8 cellular contexts compared by ENCODE assay signal in the genomic region with DNA sequence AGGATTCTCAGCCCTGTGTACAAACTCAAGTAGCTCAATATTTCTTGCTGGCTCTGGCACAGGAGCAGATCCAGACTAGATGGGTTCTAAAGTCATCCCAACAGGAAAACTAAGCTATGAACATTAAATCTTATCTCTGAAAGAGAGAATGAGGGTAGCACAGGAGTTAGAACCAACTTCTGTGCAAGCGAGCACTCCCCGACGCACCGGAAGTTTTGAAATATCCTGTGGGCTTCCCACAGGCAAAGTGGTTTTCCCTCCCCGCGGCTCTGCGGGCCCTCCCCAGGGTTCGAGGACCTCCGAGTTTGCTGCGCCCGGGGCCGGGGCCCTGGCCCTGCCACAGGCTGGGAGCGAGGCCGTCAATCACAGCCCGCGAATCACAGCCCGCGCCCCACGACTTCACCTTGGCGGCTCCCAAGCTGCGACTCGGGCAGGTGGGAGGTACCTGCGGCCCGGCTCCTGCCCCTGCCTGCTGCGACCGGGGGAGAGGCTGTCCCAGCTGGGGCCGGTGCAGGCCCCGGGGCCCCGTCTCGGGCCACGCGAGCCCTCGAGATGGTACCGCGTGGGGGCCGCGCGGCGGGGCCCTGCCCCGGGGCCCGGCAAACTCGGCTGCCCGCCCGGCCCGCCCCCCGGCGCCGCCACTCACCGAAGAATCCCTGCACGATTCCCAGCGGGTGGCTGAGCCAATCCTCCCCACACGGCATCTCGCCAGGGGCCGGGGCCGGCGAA. TPM values are rescaled to one million over a fixed set of nuclear protein-coding genes. Genes with fewer than 3 reads are reported as not detected.
DNase-seq lines count a peak whose midpoint lies in the region; ATAC-seq and TF ChIP-seq lines count a peak whose summit lies in the region.

No MANE protein-coding gene starts in this region.

- no peaks in the 10 kb centered on the region for H3K27me3 Mint-ChIP-seq in naive thymus-derived CD8-positive, alpha-beta T cell

- H3K27ac ChIP-seq in 22Rv1 = peak overlapping the region; percentile 84

- H3K36me3 Mint-ChIP-seq in naive thymus-derived CD8-positive, alpha-beta T cell = no peaks in the 10 kb centered on the region

- peak overlapping the region; percentile 19 to 94 (median 90) for H3K27ac Mint-ChIP-seq in naive thymus-derived CD8-positive, alpha-beta T cell

- no peak for TF ChIP-seq CTCF in 22Rv1 (IDR thresholded peaks at IDR 0.05)

- H3K4me3 Mint-ChIP-seq in naive thymus-derived CD8-positive, alpha-beta T cell = peak overlapping the region; percentile 79 to 92 (median 89)

- DNase-seq in NCI-H510A treated with DMSO at 0.1 percent for 48 hours (lab: John Stamatoyannopoulos, UW) (peak; percentile 40), erythroblast (lab: John Stamatoyannopoulos, UW) (peak; percentile 47 to 55)
- DNase-seq in activated CD8-positive, alpha-beta memory T cell treated with anti-CD3 and anti-CD28 coated beads for 48 hours (ENCODE audit: low read depth in 2 of 3, low spot score in 2 of 3) = peak; percentile 23 to 35 (median 25)
- peak; percentile 33 to 69 (median 54) for DNase-seq in naive thymus-derived CD8-positive, alpha-beta T cell
- peak; percentile 66 for DNase-seq in stimulated activated naive CD8-positive, alpha-beta T cell treated with anti-CD3 and anti-CD28 coated beads, Interleukin-15, Interleukin-2, amounts not matched to agents 100 U/mL and 50 U/mL, for 24 hours

- peak; percentile 48 for ATAC-seq in GM18511 (IDR thresholded peaks at IDR 0.05; ENCODE audit: unreplicated experiment)
- ATAC-seq in HG02981 (IDR thresholded peaks at IDR 0.05; ENCODE audit: unreplicated experiment) = peak; percentile 35
- ATAC-seq in naive thymus-derived CD8-positive, alpha-beta T cell = peak; percentile 27 to 37
- peak; percentile 24 for ATAC-seq in stimulated activated naive CD8-positive, alpha-beta T cell treated with anti-CD3 and anti-CD28 coated beads, Interleukin-15, Interleukin-2, amounts not matched to agents 100 U/mL and 50 U/mL, for 24 hours

- no peak for TF ChIP-seq POLR2A in erythroblast (IDR thresholded peaks at IDR 0.05; ENCODE audit: low read length)

- POLR2A ChIA-PET in naive thymus-derived CD8-positive, alpha-beta T cell (lab: Charles Lee) = interaction anchor here (0.6 to 3.5 kb wide), 13 partner anchors 9 to 1118 kb away, joined by 3 to 67 read pairs (median 4); partner anchors contain the start of genes BAG3, CACUL1, INPP5F and SEC23IP

- peaks cover 22 to 53% (median 43%) of the 10 kb centered on the region in 4 donors for H3K4me1 Mint-ChIP-seq in naive thymus-derived CD8-positive, alpha-beta T cell

- H3K9me3 Mint-ChIP-seq in naive thymus-derived CD8-positive, alpha-beta T cell = no peaks in the 10 kb centered on the region

RNA-seq across cellular contexts. Expression of gene MCMBP, which starts 0.6 kb away (rescaled TPM):
- 10 to 100 TPM; 48.2 to 50.9 TPM for total RNA-seq in naive thymus-derived CD8-positive, alpha-beta T cell
- 10 to 100 TPM; 44.6 to 58.2 (median 57.2) TPM for polyA plus RNA-seq in naive thymus-derived CD8-positive, alpha-beta T cell

RNA-seq across cellular contexts. Expression of gene SEC23IP, which starts 20.5 kb away (rescaled TPM):
- total RNA-seq in naive thymus-derived CD8-positive, alpha-beta T cell = 10 to 100 TPM; 61.4 to 70.0 TPM
- polyA plus RNA-seq in naive thymus-derived CD8-positive, alpha-beta T cell = 10 to 100 TPM; 39.6 to 42.3 (median 40.8) TPM

Comparison
In these comparisons a context has a peak if more than half of its experiments do, and no peak if none do; other contexts are left out.
1. Peak in every context shown above with its lines: DNase-seq, ATAC-seq and H3K27ac ChIP-seq.